2 cellular contexts compared by ENCODE assay signal in the genomic region with DNA sequence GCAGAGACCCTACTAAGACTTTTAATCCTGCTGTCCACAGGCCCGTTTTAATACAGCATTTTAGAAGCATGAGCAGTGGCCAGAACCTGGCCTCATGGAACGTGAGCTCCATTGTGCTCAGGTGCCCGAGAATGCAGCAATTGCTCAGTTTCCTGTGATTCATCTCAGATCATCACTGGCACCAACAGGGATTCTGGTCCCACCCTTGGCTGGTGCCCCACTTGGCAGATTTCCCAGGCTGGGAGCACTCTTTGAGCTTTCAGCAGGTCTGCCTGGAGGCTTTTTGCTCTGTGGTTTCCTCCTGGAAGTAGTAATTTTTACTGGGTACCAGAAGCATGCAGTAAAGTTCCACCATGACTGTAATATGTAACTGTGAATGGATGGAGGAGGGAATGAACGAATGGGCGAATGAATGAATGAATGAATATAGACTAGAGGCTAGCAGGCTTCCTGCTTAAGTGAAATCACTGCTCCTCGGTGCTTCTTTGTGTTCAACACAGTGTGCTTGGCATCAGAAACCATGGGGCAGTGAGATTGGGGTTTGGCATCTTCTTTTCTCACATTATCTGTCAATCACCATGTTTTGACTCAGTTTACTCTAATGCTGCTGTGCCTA.
TF ChIP-seq lines count a peak whose summit lies in the region.

No MANE protein-coding gene starts in this region.

TF ChIP-seq in A549, 52 proteins besides CTCF, POLR2A, EP300 and RAD21 (continued from another document):
- TF ChIP-seq, protein P1, sequence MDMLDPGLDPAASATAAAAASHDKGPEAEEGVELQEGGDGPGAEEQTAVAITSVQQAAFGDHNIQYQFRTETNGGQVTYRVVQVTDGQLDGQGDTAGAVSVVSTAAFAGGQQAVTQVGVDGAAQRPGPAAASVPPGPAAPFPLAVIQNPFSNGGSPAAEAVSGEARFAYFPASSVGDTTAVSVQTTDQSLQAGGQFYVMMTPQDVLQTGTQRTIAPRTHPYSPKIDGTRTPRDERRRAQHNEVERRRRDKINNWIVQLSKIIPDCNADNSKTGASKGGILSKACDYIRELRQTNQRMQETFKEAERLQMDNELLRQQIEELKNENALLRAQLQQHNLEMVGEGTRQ (IDR thresholded peaks at IDR 0.05) = no peak
- TF ChIP-seq FOSB (CRISPR knock-in tag; IDR thresholded peaks at IDR 0.05) (no peak), FOSL2 (IDR thresholded peaks at IDR 0.05) (peak; percentile 87), FOSL2 (CRISPR knock-in tag; IDR thresholded peaks at IDR 0.05) (peak; percentile 95), CHD4 (IDR thresholded peaks at IDR 0.05; ENCODE audit: borderline replicate concordance) (no peak), GATA3 (IDR thresholded peaks at IDR 0.05; ENCODE audit: borderline replicate concordance) (peak; percentile 92), BCL3 (IDR thresholded peaks at IDR 0.05) (peak; percentile 79; the same call in 1 of the 3 replicates), BHLHE40 (IDR thresholded peaks at IDR 0.05; ENCODE audit: low read depth, low read length) (peak; percentile 97), JUNB (IDR thresholded peaks at IDR 0.05) (peak; percentile 96), RARB (CRISPR knock-in tag; IDR thresholded peaks at IDR 0.05) (no peak), PHF8 (IDR thresholded peaks at IDR 0.05; ENCODE audit: borderline replicate concordance, low read depth) (no peak), KDM1A (IDR thresholded peaks at IDR 0.05; ENCODE audit: low read depth) (no peak), ESRRA (IDR thresholded peaks at IDR 0.05; ENCODE audit: borderline replicate concordance, low read length) (no peak), PBX3 (IDR thresholded peaks at IDR 0.05) (0 out of 2 replicates have a peak, but pooled peaks have one; percentile 63), HDAC2 (IDR thresholded peaks at IDR 0.05) (no peak), RFX5 (IDR thresholded peaks at IDR 0.05) (no peak), CBX8 (IDR thresholded peaks at IDR 0.05) (no peak), HEYL (CRISPR knock-in tag; IDR thresholded peaks at IDR 0.05) (no peak), SMC3 (IDR thresholded peaks at IDR 0.05) (peak; percentile 56; the same call in 2 of the 3 replicates)
- TF ChIP-seq, protein P2, sequence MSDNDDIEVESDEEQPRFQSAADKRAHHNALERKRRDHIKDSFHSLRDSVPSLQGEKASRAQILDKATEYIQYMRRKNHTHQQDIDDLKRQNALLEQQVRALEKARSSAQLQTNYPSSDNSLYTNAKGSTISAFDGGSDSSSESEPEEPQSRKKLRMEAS (IDR thresholded peaks at IDR 0.05) = peak; percentile 95
- TF ChIP-seq, protein P3, sequence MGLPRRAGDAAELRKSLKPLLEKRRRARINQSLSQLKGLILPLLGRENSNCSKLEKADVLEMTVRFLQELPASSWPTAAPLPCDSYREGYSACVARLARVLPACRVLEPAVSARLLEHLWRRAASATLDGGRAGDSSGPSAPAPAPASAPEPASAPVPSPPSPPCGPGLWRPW (IDR thresholded peaks at IDR 0.05) = no peak
TF ChIP-seq in A549: peak in this region for 11.

TF ChIP-seq in HEK293, 187 proteins besides CTCF, POLR2A, EP300 and RAD21 (continued from another document):
- TF ChIP-seq, protein P4, sequence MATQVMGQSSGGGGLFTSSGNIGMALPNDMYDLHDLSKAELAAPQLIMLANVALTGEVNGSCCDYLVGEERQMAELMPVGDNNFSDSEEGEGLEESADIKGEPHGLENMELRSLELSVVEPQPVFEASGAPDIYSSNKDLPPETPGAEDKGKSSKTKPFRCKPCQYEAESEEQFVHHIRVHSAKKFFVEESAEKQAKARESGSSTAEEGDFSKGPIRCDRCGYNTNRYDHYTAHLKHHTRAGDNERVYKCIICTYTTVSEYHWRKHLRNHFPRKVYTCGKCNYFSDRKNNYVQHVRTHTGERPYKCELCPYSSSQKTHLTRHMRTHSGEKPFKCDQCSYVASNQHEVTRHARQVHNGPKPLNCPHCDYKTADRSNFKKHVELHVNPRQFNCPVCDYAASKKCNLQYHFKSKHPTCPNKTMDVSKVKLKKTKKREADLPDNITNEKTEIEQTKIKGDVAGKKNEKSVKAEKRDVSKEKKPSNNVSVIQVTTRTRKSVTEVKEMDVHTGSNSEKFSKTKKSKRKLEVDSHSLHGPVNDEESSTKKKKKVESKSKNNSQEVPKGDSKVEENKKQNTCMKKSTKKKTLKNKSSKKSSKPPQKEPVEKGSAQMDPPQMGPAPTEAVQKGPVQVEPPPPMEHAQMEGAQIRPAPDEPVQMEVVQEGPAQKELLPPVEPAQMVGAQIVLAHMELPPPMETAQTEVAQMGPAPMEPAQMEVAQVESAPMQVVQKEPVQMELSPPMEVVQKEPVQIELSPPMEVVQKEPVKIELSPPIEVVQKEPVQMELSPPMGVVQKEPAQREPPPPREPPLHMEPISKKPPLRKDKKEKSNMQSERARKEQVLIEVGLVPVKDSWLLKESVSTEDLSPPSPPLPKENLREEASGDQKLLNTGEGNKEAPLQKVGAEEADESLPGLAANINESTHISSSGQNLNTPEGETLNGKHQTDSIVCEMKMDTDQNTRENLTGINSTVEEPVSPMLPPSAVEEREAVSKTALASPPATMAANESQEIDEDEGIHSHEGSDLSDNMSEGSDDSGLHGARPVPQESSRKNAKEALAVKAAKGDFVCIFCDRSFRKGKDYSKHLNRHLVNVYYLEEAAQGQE (tag by site-specific recombination; IDR thresholded peaks at IDR 0.05) = no peak
- no peak for TF ChIP-seq ZNF24 (tag by site-specific recombination; IDR thresholded peaks at IDR 0.05)
- TF ChIP-seq, protein P5, sequence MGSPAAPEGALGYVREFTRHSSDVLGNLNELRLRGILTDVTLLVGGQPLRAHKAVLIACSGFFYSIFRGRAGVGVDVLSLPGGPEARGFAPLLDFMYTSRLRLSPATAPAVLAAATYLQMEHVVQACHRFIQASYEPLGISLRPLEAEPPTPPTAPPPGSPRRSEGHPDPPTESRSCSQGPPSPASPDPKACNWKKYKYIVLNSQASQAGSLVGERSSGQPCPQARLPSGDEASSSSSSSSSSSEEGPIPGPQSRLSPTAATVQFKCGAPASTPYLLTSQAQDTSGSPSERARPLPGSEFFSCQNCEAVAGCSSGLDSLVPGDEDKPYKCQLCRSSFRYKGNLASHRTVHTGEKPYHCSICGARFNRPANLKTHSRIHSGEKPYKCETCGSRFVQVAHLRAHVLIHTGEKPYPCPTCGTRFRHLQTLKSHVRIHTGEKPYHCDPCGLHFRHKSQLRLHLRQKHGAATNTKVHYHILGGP (tag by site-specific recombination; IDR thresholded peaks at IDR 0.05) = no peak
- no peak for TF ChIP-seq ZNF571 (tag by site-specific recombination; IDR thresholded peaks at IDR 0.05)
- TF ChIP-seq ZNF23 (tag by site-specific recombination; IDR thresholded peaks at IDR 0.05; ENCODE audit: borderline replicate concordance) = no peak
- TF ChIP-seq PRDM10 (tag by site-specific recombination; IDR thresholded peaks at IDR 0.05) = peak; percentile 43
- TF ChIP-seq ZEB2 (tag by site-specific recombination; IDR thresholded peaks at IDR 0.05) = 0 out of 2 replicates have a peak, but pooled peaks have one; percentile 32
- 0 out of 2 replicates have a peak, but pooled peaks have one; percentile 21 for TF ChIP-seq ZBTB11 (tag by site-specific recombination; conservative IDR thresholded peaks at IDR 0.05; ENCODE audit: low read depth)
- TF ChIP-seq ZNF660 (tag by site-specific recombination; IDR thresholded peaks at IDR 0.05) = peak; percentile 55; the same call in 1 of the 2 replicates
- TF ChIP-seq ZNF366 (tag by site-specific recombination; conservative IDR thresholded peaks at IDR 0.05) = peak; percentile 53
- TF ChIP-seq, protein P6, sequence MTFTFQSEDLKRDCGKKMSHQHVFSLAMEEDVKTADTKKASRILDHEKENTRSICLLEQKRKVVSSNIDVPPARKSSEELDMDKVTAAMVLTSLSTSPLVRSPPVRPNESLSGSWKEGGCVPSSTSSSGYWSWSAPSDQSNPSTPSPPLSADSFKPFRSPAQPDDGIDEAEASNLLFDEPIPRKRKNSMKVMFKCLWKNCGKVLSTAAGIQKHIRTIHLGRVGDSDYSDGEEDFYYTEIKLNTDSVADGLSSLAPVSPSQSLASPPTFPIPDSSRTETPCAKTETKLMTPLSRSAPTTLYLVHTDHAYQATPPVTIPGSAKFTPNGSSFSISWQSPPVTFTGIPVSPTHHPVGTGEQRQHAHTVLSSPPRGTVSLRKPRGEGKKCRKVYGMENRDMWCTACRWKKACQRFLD (tag by site-specific recombination; IDR thresholded peaks at IDR 0.05) = no peak
- TF ChIP-seq, protein P7, sequence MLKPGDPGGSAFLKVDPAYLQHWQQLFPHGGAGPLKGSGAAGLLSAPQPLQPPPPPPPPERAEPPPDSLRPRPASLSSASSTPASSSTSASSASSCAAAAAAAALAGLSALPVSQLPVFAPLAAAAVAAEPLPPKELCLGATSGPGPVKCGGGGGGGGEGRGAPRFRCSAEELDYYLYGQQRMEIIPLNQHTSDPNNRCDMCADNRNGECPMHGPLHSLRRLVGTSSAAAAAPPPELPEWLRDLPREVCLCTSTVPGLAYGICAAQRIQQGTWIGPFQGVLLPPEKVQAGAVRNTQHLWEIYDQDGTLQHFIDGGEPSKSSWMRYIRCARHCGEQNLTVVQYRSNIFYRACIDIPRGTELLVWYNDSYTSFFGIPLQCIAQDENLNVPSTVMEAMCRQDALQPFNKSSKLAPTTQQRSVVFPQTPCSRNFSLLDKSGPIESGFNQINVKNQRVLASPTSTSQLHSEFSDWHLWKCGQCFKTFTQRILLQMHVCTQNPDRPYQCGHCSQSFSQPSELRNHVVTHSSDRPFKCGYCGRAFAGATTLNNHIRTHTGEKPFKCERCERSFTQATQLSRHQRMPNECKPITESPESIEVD (tag by site-specific recombination; IDR thresholded peaks at IDR 0.05) = no peak
- no peak for TF ChIP-seq ZNF404 (tag by site-specific recombination; IDR thresholded peaks at IDR 0.05)
- TF ChIP-seq IKZF3 (tag by site-specific recombination; IDR thresholded peaks at IDR 0.05) = no peak
